Comparison of ENCODE assay signal across 14 cellular contexts in genomic region chr14:56810341-56810740, GRCh38. TPM values are rescaled to one million over a fixed set of nuclear protein-coding genes. Genes with fewer than 3 reads are reported as not detected.
A peak's percentile ranks its signal among the peaks of the same experiment; 100 is the strongest.
DNase-seq lines count a peak whose midpoint lies in the region; ATAC-seq and FAIRE-seq lines count a peak whose summit lies in the region.
"Had no signal": no experiment of that assay in that cellular context is flagged by ENCODE, and none has a peak within 500 bp of the region (broad histone marks: within the 10 kb centered on the region; RNA-seq: fewer than 3 reads in every experiment).

Gene OTX2 (minus strand): TSS chr14:56810479. CDS start chr14:56805456, 5,023 bp downstream.

- no peak for ATAC-seq in effector memory CD8-positive, alpha-beta T cell (replicated peaks)

- no peak within 1 kb of the TSS for H3K14ac ChIP-seq in neuronal stem cell (ENCODE audit: low read length)

- H3K4me2 ChIP-seq in neuronal stem cell (ENCODE audit: insufficient read depth, low read length, poor library complexity, severe bottlenecking) = peak within 1 kb of the TSS; percentile 57

- H3K4me1 ChIP-seq in neuronal stem cell (ENCODE audit: control insufficient read depth in 2 of 2, insufficient read depth in 1 of 2, low read depth in 1 of 2, low read length in 2 of 2) = peaks cover 0 to 16% of the 10 kb centered on the region in 2 donors
- H3K4me1 ChIP-seq: SJSA1 had no signal

- peaks cover 0 to 100% (median 6%) of the 10 kb centered on the region in 3 experiments for H3K27me3 ChIP-seq in neuronal stem cell (ENCODE audit: control insufficient read depth in 3 of 3, insufficient read depth in 3 of 3, low read depth in 1 of 3, low read length in 3 of 3)

- WGBS in neuronal stem cell (ENCODE audit: extremely low coverage in 2 of 2, insufficient read length in 2 of 2, insufficient replicate concordance in 1 of 2), 2 donors = no CpG with 5 or more reads among the region's 12 CpGs

- H2AK5ac ChIP-seq in neuronal stem cell (ENCODE audit: low read depth, low read length) = peak within 1 kb of the TSS; percentile 49

- no peak within 1 kb of the TSS for H3K23ac ChIP-seq in neuronal stem cell (ENCODE audit: low read depth, low read length, poor library complexity)

- H3K4me1 Mint-ChIP-seq in effector memory CD8-positive, alpha-beta T cell (ENCODE audit: low read depth in 2 of 2) = peaks cover 0 to 12% of the 10 kb centered on the region in 2 donors

- H2BK15ac ChIP-seq in neuronal stem cell (ENCODE audit: low read length) = peak within 1 kb of the TSS; percentile 64

- DNase-seq in NCI-H524 (lab: John Stamatoyannopoulos, UW) (peak; percentile 94 to 98), ecto neural progenitor cell (ENCODE audit: low spot score) (peak; percentile 73), neuronal stem cell (ENCODE audit: low spot score) (no peak), T1000 (lab: John Stamatoyannopoulos, UW) (no peak), epidermal melanocyte (ENCODE audit: insufficient read length, low spot score) (no peak)
- DNase-seq in effector memory CD8-positive, alpha-beta T cell = no peak
- DNase-seq: activated CD4-positive, alpha-beta T cell treated with anti-CD3 and anti-CD28 coated beads for 4 hours; COR-L47; effector memory CD4-positive, alpha-beta T cell; NCI-H1436; NCI-H774 had no signal

- H3K27ac Mint-ChIP-seq in effector memory CD8-positive, alpha-beta T cell = no peak within 1 kb of the TSS
- H3K27ac Mint-ChIP-seq: memory B cell had no signal

- no peaks in the 10 kb centered on the region for H3K9me3 Mint-ChIP-seq in effector memory CD8-positive, alpha-beta T cell

- peak within 1 kb of the TSS; percentile 94 for H3K9ac ChIP-seq in neuronal stem cell (ENCODE audit: low read depth, low read length, poor library complexity)

- peaks cover 85 to 95% of the 10 kb centered on the region in 2 donors for H3K27me3 Mint-ChIP-seq in effector memory CD8-positive, alpha-beta T cell

- H3K4ac ChIP-seq in neuronal stem cell (ENCODE audit: low read length) = no peak within 1 kb of the TSS

- H3K4me3 ChIP-seq in neuronal stem cell (ENCODE audit: low read length in 2 of 2) = peak within 1 kb of the TSS in 1 of 2 donors; percentile 91
- H3K4me3 ChIP-seq: SJSA1 had no signal

- no peaks in the 10 kb centered on the region for H3K79me1 ChIP-seq in neuronal stem cell (ENCODE audit: low read depth, low read length)

- H2BK12ac ChIP-seq in neuronal stem cell (ENCODE audit: low read length) = peak within 1 kb of the TSS; percentile 44

- H3K36me3 ChIP-seq in neuronal stem cell (replicated peaks in 1 of 2; ENCODE audit: control insufficient read depth in 2 of 2, insufficient read depth in 2 of 2, low read length in 2 of 2) = peaks cover 0 to 3% of the 10 kb centered on the region in 2 donors
- H3K36me3 ChIP-seq: SJSA1 had no signal

- peak within 1 kb of the TSS; percentile 78 for H2BK120ac ChIP-seq in neuronal stem cell (ENCODE audit: low read depth, low read length)

- peak within 1 kb of the TSS; percentile 96 for H2BK5ac ChIP-seq in neuronal stem cell (ENCODE audit: low read length)

- peak within 1 kb of the TSS in 1 of 2 donors; percentile 4 for H3K4me3 Mint-ChIP-seq in effector memory CD8-positive, alpha-beta T cell
- H3K4me3 Mint-ChIP-seq: memory B cell had no signal

- no peaks in the 10 kb centered on the region for H3K9me3 ChIP-seq in neuronal stem cell (replicated peaks in 1 of 2; ENCODE audit: control insufficient read depth in 2 of 2, insufficient read depth in 1 of 2, low read depth in 1 of 2, low read length in 2 of 2)
- H3K9me3 ChIP-seq: SJSA1 had no signal

- peak within 1 kb of the TSS; percentile 78 for H2AFZ ChIP-seq in neuronal stem cell (ENCODE audit: low read length)

- no peak within 1 kb of the TSS for H4K8ac ChIP-seq in neuronal stem cell (ENCODE audit: low read depth, low read length)

- FAIRE-seq in G401.6 (lab: Jason Lieb, UNC) = peak; percentile 98

- H3K36me3 Mint-ChIP-seq in effector memory CD8-positive, alpha-beta T cell (ENCODE audit: insufficient read depth) = no peaks in the 10 kb centered on the region
- H3K36me3 Mint-ChIP-seq: memory B cell had no signal

- H3K18ac ChIP-seq in neuronal stem cell (ENCODE audit: low read length) = peak within 1 kb of the TSS; percentile 96

- H3K27ac ChIP-seq in neuronal stem cell (replicated peaks; ENCODE audit: low read length) = peak within 1 kb of the TSS; percentile 82
- H3K27ac ChIP-seq: SJSA1 had no signal

- H4K91ac ChIP-seq in neuronal stem cell (ENCODE audit: low read depth, low read length, poor library complexity) = no peak within 1 kb of the TSS

RNA-seq across cellular contexts. Expression of gene OTX2, which starts in this region (rescaled TPM):
- polyA plus RNA-seq in neuronal stem cell (2013, experiment 1 of 2) = 271 TPM
- polyA plus RNA-seq in neuronal stem cell (2013, experiment 2 of 2) = 277 TPM

Comparison
In these comparisons a context has a peak if more than half of its experiments do, and no peak if none do; other contexts are left out.
1. DNase-seq: peak in NCI-H524 (2 of 2) and ecto neural progenitor cell (single experiment); none in neuronal stem cell (single experiment), T1000 (single experiment), effector memory CD8-positive, alpha-beta T cell (0 of 3) and epidermal melanocyte (single experiment).